ENCODE assay signal across 31 cellular contexts in the genomic region with DNA sequence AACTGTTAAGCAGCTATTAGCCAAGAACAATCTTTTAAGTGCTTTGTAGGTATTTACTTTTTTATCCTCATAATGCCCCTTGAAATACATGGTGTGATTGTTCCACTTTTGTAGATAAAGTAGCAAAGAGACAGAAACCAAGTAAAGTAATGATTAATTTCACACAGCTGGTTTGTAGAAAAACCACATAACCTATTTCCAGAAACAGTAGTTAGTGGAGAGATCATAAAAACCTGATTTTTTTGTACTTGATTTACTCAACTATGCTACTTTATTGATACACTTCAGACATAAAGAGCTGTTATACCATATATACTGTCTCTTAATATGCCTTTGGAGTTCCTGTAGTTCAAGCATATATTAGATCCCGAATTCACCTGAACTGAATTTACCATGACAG.
"Had no signal": no experiment of that assay in that cellular context is flagged by ENCODE, and none has a peak within 500 bp of the region (broad histone marks: within the 10 kb centered on the region; RNA-seq: fewer than 3 reads in every experiment).

No MANE protein-coding gene starts in this region.

- H3K27me3 Mint-ChIP-seq: activated B cell treated with CpG ODN at 0.5 μM for 24 hours; activated CD4-positive, alpha-beta memory T cell treated with anti-CD3 and anti-CD28 coated beads for 36 hours; activated naive CD4-positive, alpha-beta T cell treated with anti-CD3 and anti-CD28 coated beads, Interleukin-2, amount 50 U/mL, for 24 hours; activated naive CD8-positive, alpha-beta T cell treated with anti-CD3 and anti-CD28 coated beads, Interleukin-2, amount 50 U/mL, for 24 hours; activated T-cell treated with anti-CD3 and anti-CD28 coated beads, Interleukin-2, amount 50 U/mL, for 24 hours; brain had no signal

- ATAC-seq: activated naive CD8-positive, alpha-beta T cell treated with anti-CD3 and anti-CD28 coated beads, Interleukin-2, amount 50 U/mL, for 24 hours; PC-3; Right ventricle myocardium inferior had no signal

- H3K9me3 Mint-ChIP-seq: activated B cell treated with CpG ODN at 0.5 μM for 24 hours; activated CD4-positive, alpha-beta memory T cell treated with anti-CD3 and anti-CD28 coated beads for 36 hours; activated naive CD4-positive, alpha-beta T cell treated with anti-CD3 and anti-CD28 coated beads, Interleukin-2, amount 50 U/mL, for 24 hours; activated naive CD8-positive, alpha-beta T cell treated with anti-CD3 and anti-CD28 coated beads, Interleukin-2, amount 50 U/mL, for 24 hours; activated T-cell treated with anti-CD3 and anti-CD28 coated beads, Interleukin-2, amount 50 U/mL, for 24 hours; brain had no signal

- H3K27ac ChIP-seq: Peyer's patch, RWPE1, VCaP had no signal

- H3K4me1 Mint-ChIP-seq: activated B cell treated with CpG ODN at 0.5 μM for 24 hours had no signal

- DNase-seq: activated B cell treated with CpG ODN at 0.5 μM for 24 hours; activated CD4-positive, alpha-beta memory T cell treated with anti-CD3 and anti-CD28 coated beads for 36 hours; activated CD4-positive, alpha-beta T cell treated with anti-CD3 and anti-CD28 coated beads for 4 hours; activated CD4-positive, alpha-beta T cell treated with anti-CD3 and anti-CD28 coated beads, Interleukin-2, amount 50 U/mL, for 1 hour; activated CD4-positive, CD25-positive, alpha-beta regulatory T cell treated with anti-CD3 and anti-CD28 coated beads, Interleukin-2, amount 50 U/mL, for 72 hours; activated effector memory CD4-positive, alpha-beta T cell treated with Interleukin-2 at 50 U/mL for 16 hours; activated naive CD8-positive, alpha-beta T cell treated with anti-CD3 and anti-CD28 coated beads, Interleukin-2, amount 50 U/mL, for 24 hours; activated T-cell treated with anti-CD3 and anti-CD28 coated beads, Interleukin-2, amount 50 U/mL, for 24 hours; anterior cingulate cortex; central memory CD4-positive, alpha-beta T cell; Kasumi-1; MM.1S; MV-4-11; NCI-H1092; NCI-H1436 treated with DMSO at 0.1 percent for 48 hours; NCI-H1694 treated with DMSO at 0.1 percent for 48 hours; NCI-H2029; NCI-H345; NCI-H524 treated with DMSO at 0.1 percent for 48 hours; PC-3; Peyer's patch; SW 1271; T-helper 1 cell; T-helper 9 cell had no signal

- H3K27ac Mint-ChIP-seq: activated B cell treated with CpG ODN at 0.5 μM for 24 hours; activated CD4-positive, alpha-beta memory T cell treated with anti-CD3 and anti-CD28 coated beads for 36 hours; activated naive CD4-positive, alpha-beta T cell treated with anti-CD3 and anti-CD28 coated beads, Interleukin-2, amount 50 U/mL, for 24 hours; activated naive CD8-positive, alpha-beta T cell treated with anti-CD3 and anti-CD28 coated beads, Interleukin-2, amount 50 U/mL, for 24 hours; activated T-cell treated with anti-CD3 and anti-CD28 coated beads, Interleukin-2, amount 50 U/mL, for 24 hours had no signal

- H3K36me3 Mint-ChIP-seq: activated CD4-positive, alpha-beta memory T cell treated with anti-CD3 and anti-CD28 coated beads for 36 hours; activated naive CD4-positive, alpha-beta T cell treated with anti-CD3 and anti-CD28 coated beads, Interleukin-2, amount 50 U/mL, for 24 hours; brain had no signal

- FAIRE-seq: bronchial epithelial cell, colon had no signal

- H3K4me3 Mint-ChIP-seq: activated B cell treated with CpG ODN at 0.5 μM for 24 hours; activated CD4-positive, alpha-beta memory T cell treated with anti-CD3 and anti-CD28 coated beads for 36 hours; activated naive CD4-positive, alpha-beta T cell treated with anti-CD3 and anti-CD28 coated beads, Interleukin-2, amount 50 U/mL, for 24 hours; activated naive CD8-positive, alpha-beta T cell treated with anti-CD3 and anti-CD28 coated beads, Interleukin-2, amount 50 U/mL, for 24 hours; activated T-cell treated with anti-CD3 and anti-CD28 coated beads, Interleukin-2, amount 50 U/mL, for 24 hours had no signal
